Comparison of ENCODE assay signal across 2 cellular contexts in the genomic region with DNA sequence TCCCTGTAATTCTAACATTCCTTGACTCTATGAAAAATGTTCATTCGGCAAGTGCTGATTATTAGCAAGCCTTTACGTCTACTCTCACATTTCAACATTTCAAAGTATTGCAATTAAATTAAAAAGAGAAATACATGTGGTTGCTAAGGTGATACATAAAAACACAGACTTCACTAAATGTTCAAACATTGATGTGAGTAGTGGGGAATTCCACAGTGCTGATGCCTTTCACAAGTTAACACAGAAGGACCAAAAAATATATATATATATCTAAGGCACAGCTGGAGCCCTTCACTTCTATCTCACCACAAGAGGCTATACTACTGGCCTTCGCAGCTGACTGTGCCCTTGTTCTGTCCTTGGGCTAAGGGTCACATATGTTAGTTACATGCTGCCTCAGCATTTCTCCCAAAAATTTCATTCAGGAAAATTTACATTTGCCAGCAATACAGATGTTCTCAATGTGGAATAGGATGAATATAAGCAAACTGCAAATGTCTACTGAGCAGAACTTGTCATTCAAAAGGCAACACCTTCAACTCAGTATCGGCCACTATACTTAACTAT.
TF ChIP-seq lines count a peak whose summit lies in the region.

No MANE protein-coding gene starts in this region.

TF ChIP-seq in IMR-90, 13 proteins besides CTCF, POLR2A, EP300 and RAD21:
- TF ChIP-seq BHLHE40 (IDR thresholded peaks at IDR 0.05; ENCODE audit: low read depth, low read length) (no peak), MAZ (IDR thresholded peaks at IDR 0.05; ENCODE audit: borderline replicate concordance, low read depth, low read length) (no peak), MAFK (IDR thresholded peaks at IDR 0.05; ENCODE audit: low read depth, low read length) (peak; percentile 70)
TF ChIP-seq in IMR-90: peak in this region for 1.

TF ChIP-seq in K562, 482 proteins besides CTCF, POLR2A, EP300 and RAD21:
- no peak for TF ChIP-seq TGIF2 (CRISPR knock-in tag; IDR thresholded peaks at IDR 0.05)
- TF ChIP-seq MAFF (IDR thresholded peaks at IDR 0.05; ENCODE audit: low read length) = peak; percentile 58
- TF ChIP-seq C11orf30 (IDR thresholded peaks at IDR 0.05; ENCODE audit: low read depth) = peak; percentile 56; the same call in 1 of the 2 replicates
- TF ChIP-seq MAFK (IDR thresholded peaks at IDR 0.05; ENCODE audit: low read length) = peak; percentile 40; the same call in 1 of the 2 replicates
- peak; percentile 70 for TF ChIP-seq ZNF316 (IDR thresholded peaks at IDR 0.05)
- TF ChIP-seq CXXC5 (CRISPR knock-in tag; IDR thresholded peaks at IDR 0.05) = no peak
- peak; percentile 32; the same call in 1 of the 2 replicates for TF ChIP-seq MAFG (tag; conservative IDR thresholded peaks at IDR 0.05)
